8 cellular contexts compared by ENCODE assay signal in the genomic region with DNA sequence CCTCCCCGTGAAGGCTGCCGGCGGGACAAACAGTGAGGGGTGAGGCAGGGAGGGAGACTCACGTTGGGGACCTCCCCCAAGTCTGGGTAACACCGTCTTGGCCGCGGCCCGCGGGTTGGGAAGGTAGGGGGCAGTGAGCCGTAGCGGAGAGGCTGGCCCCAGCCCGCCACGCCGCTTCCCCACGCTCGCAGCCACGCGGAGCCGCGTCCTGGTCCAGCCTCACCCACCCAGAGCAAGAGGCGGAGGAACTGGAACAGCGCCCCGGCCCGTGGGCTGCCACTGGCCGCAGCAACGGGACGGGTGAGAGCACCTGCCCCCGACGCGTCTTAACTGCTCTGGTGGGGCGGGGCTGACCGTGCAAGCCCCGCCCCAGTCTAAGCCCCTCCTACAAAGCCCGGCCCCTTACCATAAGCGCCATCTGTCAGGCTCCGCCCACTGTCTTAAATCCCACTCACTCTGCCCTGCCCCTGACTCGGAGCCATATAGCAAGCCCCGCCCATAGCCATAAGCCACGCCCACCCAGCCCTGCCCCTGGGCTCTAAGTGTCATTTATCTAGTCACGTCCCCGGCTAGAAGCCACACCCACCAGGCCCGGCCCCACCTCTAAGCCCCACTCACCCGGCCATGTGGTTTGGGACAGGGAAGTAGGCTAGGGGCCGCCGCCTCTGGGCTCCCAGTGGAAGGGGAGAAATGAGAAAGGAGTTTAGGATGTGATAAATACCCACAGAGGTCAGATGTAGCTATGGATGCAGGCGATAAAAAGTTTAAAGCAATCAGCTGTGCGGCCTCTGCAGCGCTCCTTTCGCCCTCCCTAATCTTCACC. TPM values are rescaled to one million over a fixed set of nuclear protein-coding genes. Genes with fewer than 3 reads are reported as not detected.
DNase-seq lines count a peak whose midpoint lies in the region; ATAC-seq and TF ChIP-seq lines count a peak whose summit lies in the region.

No MANE protein-coding gene starts in this region.

- H3K9me3 ChIP-seq in CD4-positive, alpha-beta memory T cell (ENCODE audit: control insufficient read depth in 1 of 2, low read length in 2 of 2), result no peaks in the 10 kb centered on the region
- H3K9me3 ChIP-seq in PC-3 (ENCODE audit: low read length), result no peaks in the 10 kb centered on the region

- POLR2A ChIA-PET in CD4-positive, alpha-beta memory T cell (lab: Charles Lee; ENCODE audit: partially characterized antibody), result no interaction called here
- POLR2A ChIA-PET in PC-3 (lab: Charles Lee; ENCODE audit: unreplicated experiment), result no interaction called here

- H3K27me3 ChIP-seq in CD4-positive, alpha-beta memory T cell (ENCODE audit: insufficient read depth, low read length), result no peaks in the 10 kb centered on the region
- H3K27me3 ChIP-seq in PC-3 (ENCODE audit: low read length), result no peaks in the 10 kb centered on the region

- H3K9ac ChIP-seq in PC-3 (ENCODE audit: low read length), result no peak overlapping the region

- no peaks in the 10 kb centered on the region for H3K9me3 Mint-ChIP-seq in CD4-positive, alpha-beta memory T cell
- H3K9me3 Mint-ChIP-seq in natural killer cell treated with Interleukin-12 subunit alpha and Interleukin-12 subunit beta and Interleukin-15 and Interleukin-18, amount 100 ng/mL, for 72 hours, result no peaks in the 10 kb centered on the region

- TF ChIP-seq CTCF in GM20000 (IDR thresholded peaks at IDR 0.05; ENCODE audit: extremely low read depth, missing control alignments) (no peak), PC-3 (conservative IDR thresholded peaks at IDR 0.05; ENCODE audit: low read depth, low read length) (no peak), fibroblast of the aortic adventitia (IDR thresholded peaks at IDR 0.05; ENCODE audit: insufficient read depth, low read length) (no peak)

- peak overlapping the region; percentile 66 for H3K4me2 ChIP-seq in PC-3 (ENCODE audit: low read length)

- peak overlapping the region; percentile 73 for H2AFZ ChIP-seq in PC-3 (ENCODE audit: low read length)

- no TSS peak for BruUV-seq in PC-3 (replicated peaks; lab: Mats Ljungman, UMichigan)

- peak overlapping the region in 1 of 2 donors; percentile 40 for H3K4me3 ChIP-seq in CD4-positive, alpha-beta memory T cell (ENCODE audit: low read length in 2 of 2)
- peak overlapping the region; percentile 27; the same call in 1 of the 2 replicates for H3K4me3 ChIP-seq in PC-3 (ENCODE audit: low read length)
- no peak overlapping the region for H3K4me3 ChIP-seq in fibroblast of the aortic adventitia (ENCODE audit: low read depth, low read length)

- H3K27ac ChIP-seq in CD4-positive, alpha-beta memory T cell (ENCODE audit: low read depth, low read length), result no peak overlapping the region
- H3K27ac ChIP-seq in PC-3 (ENCODE audit: low read length), result no peak overlapping the region

- peaks cover 6 to 19% (median 10%) of the 10 kb centered on the region in 4 donors for H3K4me1 Mint-ChIP-seq in CD4-positive, alpha-beta memory T cell
- H3K4me1 Mint-ChIP-seq in natural killer cell treated with Interleukin-12 subunit alpha and Interleukin-12 subunit beta and Interleukin-15 and Interleukin-18, amount 100 ng/mL, for 72 hours (ENCODE audit: low read depth in 2 of 2), result peaks cover 7 to 22% of the 10 kb centered on the region in 2 donors

- H3K9me2 ChIP-seq in PC-3 (replicated peaks; ENCODE audit: low read length), result no peaks in the 10 kb centered on the region

- peaks cover 3 to 4% of the 10 kb centered on the region in 2 donors for H3K27me3 Mint-ChIP-seq in CD4-positive, alpha-beta memory T cell
- H3K27me3 Mint-ChIP-seq in natural killer cell treated with Interleukin-12 subunit alpha and Interleukin-12 subunit beta and Interleukin-15 and Interleukin-18, amount 100 ng/mL, for 72 hours, result peaks cover 0 to 2% of the 10 kb centered on the region in 2 donors

- no peaks in the 10 kb centered on the region for H4K20me1 ChIP-seq in PC-3 (ENCODE audit: low read length)

- H3F3A ChIP-seq in PC-3 (ENCODE audit: low read length, unreplicated experiment), result no peaks in the 10 kb centered on the region

- H3K36me3 ChIP-seq in CD4-positive, alpha-beta memory T cell (ENCODE audit: insufficient read depth, low read length), result no peaks in the 10 kb centered on the region
- H3K36me3 ChIP-seq in PC-3 (ENCODE audit: low read depth, low read length), result no peaks in the 10 kb centered on the region

- H3K4me3 Mint-ChIP-seq in CD4-positive, alpha-beta memory T cell, result peak overlapping the region; percentile 55 to 80 (median 72)
- H3K4me3 Mint-ChIP-seq in natural killer cell treated with Interleukin-12 subunit alpha and Interleukin-12 subunit beta and Interleukin-15 and Interleukin-18, amount 100 ng/mL, for 72 hours, result peak overlapping the region; percentile 63

- no peaks in the 10 kb centered on the region for H3K36me3 Mint-ChIP-seq in CD4-positive, alpha-beta memory T cell
- H3K36me3 Mint-ChIP-seq in natural killer cell treated with Interleukin-12 subunit alpha and Interleukin-12 subunit beta and Interleukin-15 and Interleukin-18, amount 100 ng/mL, for 72 hours, result no peaks in the 10 kb centered on the region

- peak overlapping the region in 3 of 7 donors; percentile 29 to 66 (median 54) for H3K27ac Mint-ChIP-seq in CD4-positive, alpha-beta memory T cell
- peak overlapping the region in 1 of 2 donors; percentile 76 for H3K27ac Mint-ChIP-seq in natural killer cell treated with Interleukin-12 subunit alpha and Interleukin-12 subunit beta and Interleukin-15 and Interleukin-18, amount 100 ng/mL, for 72 hours

- peaks cover 19% of the 10 kb centered on the region for H3K4me1 ChIP-seq in CD4-positive, alpha-beta memory T cell (ENCODE audit: insufficient read depth, low read length)
- H3K4me1 ChIP-seq in PC-3 (ENCODE audit: insufficient read depth, low read length), result no peaks in the 10 kb centered on the region

- peak; percentile 65 to 87 (median 74) for DNase-seq in CD4-positive, alpha-beta memory T cell
- DNase-seq in GM20000 (ENCODE audit: low spot score), result peak; percentile 97
- DNase-seq in HUDEP-2 (lab: John Stamatoyannopoulos, UW; ENCODE audit: unreplicated experiment in 76 of 76), result peak; percentile 93 to 100 (median 100)
- DNase-seq in PC-3, result peak; percentile 88
- DNase-seq in activated T-helper 1 cell treated with Interleukin-2 at 50 U/mL for 16 hours (ENCODE audit: low read depth), result peak; percentile 62
- DNase-seq in fibroblast of the aortic adventitia (ENCODE audit: low read depth), result peak; percentile 45
- peak; percentile 92 for DNase-seq in natural killer cell treated with Interleukin-12 subunit alpha and Interleukin-12 subunit beta and Interleukin-15 and Interleukin-18, amount 100 ng/mL, for 72 hours (ENCODE audit: low spot score)
- peak; percentile 85 for DNase-seq in stimulated activated naive CD4-positive, alpha-beta T cell treated with Interleukin-2 at 50 U/mL for 16 hours (lab: John Stamatoyannopoulos, UW)

- intact Hi-C loops in CD4-positive, alpha-beta memory T cell (cut with micrococcal nuclease), result no loop called here
- intact Hi-C loops in PC-3 (cut with micrococcal nuclease), result no loop called here

- no peaks in the 10 kb centered on the region for H3K79me2 ChIP-seq in PC-3 (ENCODE audit: low read length)

- ATAC-seq in PC-3, result peak; percentile 95
- peak; percentile 97 to 98 for ATAC-seq in natural killer cell treated with Interleukin-12 subunit alpha and Interleukin-12 subunit beta and Interleukin-15 and Interleukin-18, amount 100 ng/mL, for 72 hours

- CTCF ChIA-PET in CD4-positive, alpha-beta memory T cell (lab: Charles Lee; ENCODE audit: partially characterized antibody), result no interaction called here
- CTCF ChIA-PET in PC-3 (lab: Charles Lee), result no interaction called here

RNA-seq across cellular contexts. Expression of gene CCL25, which starts 2.1 kb away (rescaled TPM):
- total RNA-seq in CD4-positive, alpha-beta memory T cell, result not detected
- not detected for polyA plus RNA-seq in CD4-positive, alpha-beta memory T cell
- total RNA-seq in PC-3 (2014; rRNA removed) (not detected in 2 replicates), fibroblast of the aortic adventitia (ENCODE audit: low replicate concordance) (not detected in 2 replicates)
- total RNA-seq in natural killer cell treated with Interleukin-12 subunit alpha and Interleukin-12 subunit beta and Interleukin-15 and Interleukin-18, amount 100 ng/mL, for 72 hours, result under 1 TPM in 1 of 2 donors, not detected in 1; 0.71 TPM

RNA-seq across cellular contexts. Expression of gene ELAVL1, which starts 45.0 kb away (rescaled TPM):
- total RNA-seq in CD4-positive, alpha-beta memory T cell, result 10 to 100 TPM; 54.2 to 54.7 TPM
- polyA plus RNA-seq in CD4-positive, alpha-beta memory T cell, result 10 to 100 TPM; 56.2 to 57.8 TPM
- total RNA-seq in PC-3 (2014; rRNA removed) (87.2 and 111 TPM in 2 replicates), fibroblast of the aortic adventitia (ENCODE audit: low replicate concordance) (5.8 and 34.1 TPM in 2 replicates)
- 100 to 1,000 TPM; 124 to 137 TPM for total RNA-seq in natural killer cell treated with Interleukin-12 subunit alpha and Interleukin-12 subunit beta and Interleukin-15 and Interleukin-18, amount 100 ng/mL, for 72 hours

Comparison
In these comparisons a context has a peak if more than half of its experiments do, and no peak if none do; other contexts are left out.
1. DNase-seq: peak in every context shown above with its lines; median percentile 100 in HUDEP-2; 97 in GM20000; 92 in natural killer cell treated with Interleukin-12 subunit alpha and Interleukin-12 subunit beta and Interleukin-15 and Interleukin-18, amount 100 ng/mL, for 72 hours; 88 in PC-3; 85 in stimulated activated naive CD4-positive, alpha-beta T cell treated with Interleukin-2 at 50 U/mL for 16 hours; 74 in CD4-positive, alpha-beta memory T cell; 62 in activated T-helper 1 cell treated with Interleukin-2 at 50 U/mL for 16 hours; 45 in fibroblast of the aortic adventitia.